25 cellular contexts compared by ENCODE assay signal in the genomic region with DNA sequence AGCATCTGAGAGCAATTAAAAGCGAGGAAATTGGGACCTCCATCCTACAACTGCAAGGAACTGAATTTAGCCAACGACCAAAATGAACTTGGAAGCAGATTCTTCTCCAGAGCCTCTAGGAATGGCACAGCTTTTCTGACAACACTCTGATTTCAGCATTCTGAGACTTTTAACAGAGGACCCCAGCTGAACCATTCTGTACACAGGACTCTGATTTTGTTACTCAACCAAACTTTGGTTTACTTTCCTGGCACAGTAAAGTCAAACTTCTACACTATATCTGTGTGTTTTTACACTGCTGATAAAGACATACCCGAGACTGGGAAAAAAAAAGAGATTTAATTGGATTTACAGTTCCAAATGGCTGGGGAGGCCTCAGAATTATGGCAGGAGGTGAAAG. TPM values are rescaled to one million over a fixed set of nuclear protein-coding genes. Genes with fewer than 3 reads are reported as not detected.
DNase-seq lines count a peak whose midpoint lies in the region; ATAC-seq, FAIRE-seq and TF ChIP-seq lines count a peak whose summit lies in the region.
"Had no signal": no experiment of that assay in that cellular context is flagged by ENCODE, and none has a peak within 500 bp of the region (broad histone marks: within the 10 kb centered on the region; RNA-seq: fewer than 3 reads in every experiment).

No MANE protein-coding gene starts in this region.

- H3K4me2 ChIP-seq in HepG2 (ENCODE audit: low read depth, low read length): no peak overlapping the region
- H3K4me2 ChIP-seq: BLaER1 had no signal

- no peaks in the 10 kb centered on the region for H3K9me3 ChIP-seq in liver (ENCODE audit: control insufficient read depth in 4 of 4, low read length in 3 of 4)
- H3K9me3 ChIP-seq in HepG2 (ENCODE audit: low read length): no peaks in the 10 kb centered on the region
- H3K9me3 ChIP-seq: BE2C had no signal

- peaks cover 0 to 9% (median 5%) of the 10 kb centered on the region in 4 donors for H3K4me1 ChIP-seq in liver (ENCODE audit: control insufficient read depth in 4 of 4, insufficient read depth in 4 of 4, low read length in 3 of 4)
- peaks cover 20% of the 10 kb centered on the region for H3K4me1 ChIP-seq in HepG2 (ENCODE audit: insufficient read depth, low read length)
- H3K4me1 ChIP-seq: BE2C, BLaER1 had no signal

- H3K27me3 ChIP-seq in liver (ENCODE audit: control insufficient read depth in 4 of 4, insufficient read depth in 4 of 4, low read length in 3 of 4) (no peaks in the 10 kb centered on the region), HepG2 (ENCODE audit: control insufficient read depth in 1 of 2, insufficient read depth in 2 of 2, low read length in 2 of 2) (no peaks in the 10 kb centered on the region)
- H3K27me3 ChIP-seq: BE2C had no signal

- no peak for TF ChIP-seq CTCF in liver (IDR thresholded peaks at IDR 0.05; ENCODE audit: low read depth, low read length, missing input control)
- no peak for TF ChIP-seq CTCF in HepG2 (CRISPR knock-in tag; IDR thresholded peaks at IDR 0.05)

- no peak for FAIRE-seq in HepG2 (lab: Jason Lieb, UNC)
- FAIRE-seq: A204.1, GM12878, GM12892, GM18507 had no signal

- no peak for TF ChIP-seq EP300 in HepG2 (IDR thresholded peaks at IDR 0.05; ENCODE audit: low read depth in 2 of 2, low read length in 2 of 2)
- no peak for TF ChIP-seq EP300 in HepG2 (CRISPR knock-in tag; IDR thresholded peaks at IDR 0.05; ENCODE audit: borderline replicate concordance)

- H4K20me1 ChIP-seq in HepG2 (ENCODE audit: insufficient read depth, low read length): no peaks in the 10 kb centered on the region

- no peak for TF ChIP-seq POLR2A in HepG2 (IDR thresholded peaks at IDR 0.05; ENCODE audit: insufficient read depth in 1 of 2, low read depth in 2 of 2, low read length in 2 of 2)

- 54% methylated on average over 3 of the region's 3 CpGs for WGBS in liver
- 51% methylated on average over 3 of the region's 3 CpGs for WGBS in HepG2 (ENCODE audit: low lambda C conversion rate)

- intact Hi-C loops in HepG2 (cut with micrococcal nuclease; ENCODE audit: unreplicated experiment): no loop called here

- H3K9ac ChIP-seq in liver (ENCODE audit: low read depth in 1 of 2, low read length in 2 of 2): no peak overlapping the region
- H3K9ac ChIP-seq in HepG2 (ENCODE audit: insufficient read depth, low read depth, low read length): no peak overlapping the region
- H3K9ac ChIP-seq: BLaER1 had no signal

- H2AFZ ChIP-seq in HepG2 (ENCODE audit: low read length): no peak overlapping the region

- H3K79me2 ChIP-seq in HepG2 (ENCODE audit: insufficient read depth, low read length): no peaks in the 10 kb centered on the region

- peak overlapping the region; percentile 16 to 76 for H3K27ac ChIP-seq in liver (ENCODE audit: low read depth in 1 of 2, low read length in 2 of 2)
- no peak overlapping the region for H3K27ac ChIP-seq in HepG2 (ENCODE audit: extremely low read length, insufficient read depth, low read length)
- H3K27ac ChIP-seq: BLaER1 had no signal

- BruUV-seq in HepG2 (replicated peaks; lab: Mats Ljungman, UMichigan): no TSS peak

- POLR2A ChIA-PET in HepG2 (lab: Yijun Ruan, JAX): no interaction called here

- peak overlapping the region in 1 of 3 donors; percentile 20 for H3K4me3 ChIP-seq in liver (ENCODE audit: low read depth in 1 of 3, low read length in 3 of 3)
- H3K4me3 ChIP-seq in HepG2 (replicated peaks in 1 of 3; ENCODE audit: insufficient read depth in 1 of 3, low read depth in 2 of 3, low read length in 3 of 3): no peak overlapping the region
- H3K4me3 ChIP-seq: BLaER1, GM12878 had no signal

- H3K36me3 ChIP-seq in liver (ENCODE audit: control insufficient read depth in 4 of 4, insufficient read depth in 3 of 4, low read depth in 1 of 4, low read length in 3 of 4): peaks cover 0 to 2% (median 0%) of the 10 kb centered on the region in 4 donors
- H3K36me3 ChIP-seq in HepG2 (replicated peaks in 1 of 2; ENCODE audit: control insufficient read depth in 1 of 2, insufficient read depth in 2 of 2, low read length in 2 of 2): no peaks in the 10 kb centered on the region
- H3K36me3 ChIP-seq: BE2C had no signal

- no peak for TF ChIP-seq RAD21 in liver (IDR thresholded peaks at IDR 0.05)
- no peak for TF ChIP-seq RAD21 in HepG2 (CRISPR knock-in tag; IDR thresholded peaks at IDR 0.05)

- CTCF ChIA-PET in HepG2 (lab: Yijun Ruan, JAX; ENCODE audit: low intra/inter-chr PET ratio, low total read pairs): no interaction called here

- DNase-seq in HepG2 (ENCODE audit: low spot score) (no peak), left lobe of liver (ENCODE audit: low spot score) (no peak), NCI-H128 (lab: John Stamatoyannopoulos, UW; ENCODE audit: unreplicated experiment) (no peak), superior temporal gyrus (ENCODE audit: extremely low spot score) (no peak)
- DNase-seq: 8988T; ACHN; BE2C; C1 segment of cervical spinal cord; CD4-positive, alpha-beta memory T cell; CD4-positive, CD25-positive, alpha-beta regulatory T cell; CD8-positive, alpha-beta memory T cell; COR-L47; DMS 273 treated with DMSO at 0.1 percent for 48 hours; DMS153; DMS53; DMS79; DND-41; EL; GDM1 had no signal

- ATAC-seq in HepG2 (no peak), left lobe of liver (peak; percentile 90)
- ATAC-seq: GM12878 had no signal

- in situ Hi-C loops in HepG2 (cut with HindIII; ENCODE audit: extremely low pct_ligation_motif_present, low pct_unique_long_range_greater_than_20kb): no loop called here

TF ChIP-seq in liver, 16 proteins besides CTCF, POLR2A, EP300 and RAD21 (continues in another document):
- TF ChIP-seq HNF4G (IDR thresholded peaks at IDR 0.05) (no peak), JUND (IDR thresholded peaks at IDR 0.05) (peak in 1 of 2 donors; percentile 26), EGR1 (IDR thresholded peaks at IDR 0.05; ENCODE audit: low read depth in 2 of 2) (no peak), NR2F2 (IDR thresholded peaks at IDR 0.05) (no peak)

TF ChIP-seq in HepG2, 621 proteins besides CTCF, POLR2A, EP300 and RAD21:
- TF ChIP-seq NFE2 (CRISPR knock-in tag; IDR thresholded peaks at IDR 0.05) (no peak), ZNF501 (CRISPR knock-in tag; IDR thresholded peaks at IDR 0.05) (no peak), ZNF629 (CRISPR knock-in tag; conservative IDR thresholded peaks at IDR 0.05) (no peak), AGO1 (IDR thresholded peaks at IDR 0.05; ENCODE audit: low read depth, low read length, poor library complexity, severe bottlenecking) (no peak), NRL (CRISPR knock-in tag; IDR thresholded peaks at IDR 0.05; ENCODE audit: borderline replicate concordance) (no peak), ZNF124 (CRISPR knock-in tag; IDR thresholded peaks at IDR 0.05) (no peak), ZNF841 (CRISPR knock-in tag; IDR thresholded peaks at IDR 0.05; ENCODE audit: borderline replicate concordance) (no peak), GATAD2A (CRISPR knock-in tag; IDR thresholded peaks at IDR 0.05) (no peak), ATM (IDR thresholded peaks at IDR 0.05; ENCODE audit: borderline replicate concordance) (no peak), HDAC6 (IDR thresholded peaks at IDR 0.05; ENCODE audit: low read depth, low read length) (no peak), AHR (CRISPR knock-in tag; IDR thresholded peaks at IDR 0.05) (no peak)
- TF ChIP-seq, protein P1, sequence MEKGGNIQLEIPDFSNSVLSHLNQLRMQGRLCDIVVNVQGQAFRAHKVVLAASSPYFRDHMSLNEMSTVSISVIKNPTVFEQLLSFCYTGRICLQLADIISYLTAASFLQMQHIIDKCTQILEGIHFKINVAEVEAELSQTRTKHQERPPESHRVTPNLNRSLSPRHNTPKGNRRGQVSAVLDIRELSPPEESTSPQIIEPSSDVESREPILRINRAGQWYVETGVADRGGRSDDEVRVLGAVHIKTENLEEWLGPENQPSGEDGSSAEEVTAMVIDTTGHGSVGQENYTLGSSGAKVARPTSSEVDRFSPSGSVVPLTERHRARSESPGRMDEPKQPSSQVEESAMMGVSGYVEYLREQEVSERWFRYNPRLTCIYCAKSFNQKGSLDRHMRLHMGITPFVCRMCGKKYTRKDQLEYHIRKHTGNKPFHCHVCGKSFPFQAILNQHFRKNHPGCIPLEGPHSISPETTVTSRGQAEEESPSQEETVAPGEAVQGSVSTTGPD (CRISPR knock-in tag; IDR thresholded peaks at IDR 0.05): no peak

RNA-seq across cellular contexts. Expression of gene UBQLN2, which starts 37.6 kb away (rescaled TPM):
- 10 to 100 TPM; 10.0 to 11.9 TPM for total RNA-seq in liver
- 1 to 10 TPM; 7.9 to 8.2 TPM for polyA plus RNA-seq in liver
- total RNA-seq in HepG2 (2016; rRNA removed; fragmentation: Illumina TruSeq; extraction: Trizol): 4.1 and 6.9 TPM in 2 replicates
- total RNA-seq in HepG2 (2016; cell fraction: cytosol; rRNA removed; fragmentation: Illumina TruSeq; extraction: Trizol; ENCODE audit: low read depth): 0.53 and 0.71 TPM in 2 replicates
- total RNA-seq in HepG2 (2016; cell fraction: insoluble cytoplasmic fraction; rRNA removed; fragmentation: Illumina TruSeq; extraction: Trizol): 4.1 and 7.0 TPM in 2 replicates
- 2.5 and 2.7 TPM in 2 replicates for total RNA-seq in HepG2 (2016; cell fraction: membrane; rRNA removed; fragmentation: Illumina TruSeq; extraction: Trizol)
- total RNA-seq in HepG2 (2016; cell fraction: nucleus; rRNA removed; fragmentation: Illumina TruSeq; extraction: Trizol): 7.1 and 7.3 TPM in 2 replicates
- 7.2 and 7.6 TPM in 2 replicates for polyA plus RNA-seq in HepG2 (2011; rRNA removed)
- polyA plus RNA-seq in HepG2 (2011; cell fraction: cytosol; rRNA removed): 6.3 and 8.1 TPM in 2 replicates
- polyA plus RNA-seq in HepG2 (2011; cell fraction: nucleus; rRNA removed): 6.3 and 7.2 TPM in 2 replicates
- polyA plus RNA-seq in HepG2 (2012): 9.6 and 10.1 TPM in 2 replicates
- 0.43 and 0.59 TPM in 2 replicates for polyA plus RNA-seq in HepG2 (2016; cell fraction: cytosol; fragmentation: Illumina TruSeq; extraction: Trizol; ENCODE audit: low read depth)
- 10.4 and 13.8 TPM in 2 replicates for polyA plus RNA-seq in HepG2 (2016; cell fraction: insoluble cytoplasmic fraction; fragmentation: Illumina TruSeq; extraction: Trizol; ENCODE audit: low read depth)
- polyA plus RNA-seq in HepG2 (2016; cell fraction: membrane; fragmentation: Illumina TruSeq; extraction: Trizol; ENCODE audit: low read depth): 2.0 and 2.5 TPM in 2 replicates
- polyA plus RNA-seq in HepG2 (2016; cell fraction: nucleus; fragmentation: Illumina TruSeq; extraction: Trizol; ENCODE audit: insufficient read depth, low read depth): 6.8 and 7.8 TPM in 2 replicates
- polyA minus RNA-seq in HepG2 (2011; rRNA and poly(A)+ RNA removed; ENCODE audit: low replicate concordance): 16.2 and 56.0 TPM in 2 replicates
- 11.5 and 15.8 TPM in 2 replicates for polyA minus RNA-seq in HepG2 (2011; cell fraction: cytosol; rRNA and poly(A)+ RNA removed)
- 18.4 and 20.9 TPM in 2 replicates for polyA minus RNA-seq in HepG2 (2011; cell fraction: nucleus; rRNA and poly(A)+ RNA removed)
- 11.6 TPM for total RNA-seq in left lobe of liver
